9 cellular contexts compared by ENCODE assay signal in genomic region chr4:6548201-6548881, GRCh38. TPM values are rescaled to one million over a fixed set of nuclear protein-coding genes. Genes with fewer than 3 reads are reported as not detected.
DNase-seq lines count a peak whose midpoint lies in the region; ATAC-seq and TF ChIP-seq lines count a peak whose summit lies in the region.
"Had no signal": no experiment of that assay in that cellular context is flagged by ENCODE, and none has a peak within 500 bp of the region (broad histone marks: within the 10 kb centered on the region; RNA-seq: fewer than 3 reads in every experiment).

No MANE protein-coding gene starts in this region.

- H3K27me3 ChIP-seq in cardiac muscle cell = peaks cover 42% of the 10 kb centered on the region

- CTCF ChIA-PET in Calu3 (lab: Charles Lee) = interaction anchor here (0.8 to 2.0 kb wide), 4 partner anchors 92 to 218 kb away, joined by 3 to 8 read pairs (median 4); partner anchors contain the start of gene MRFAP1
- CTCF ChIA-PET in RWPE1 (lab: Yijun Ruan, JAX) = interaction anchor here (0.7 kb wide), 1 partner anchor 302 kb away, joined by 3 read pairs; no protein-coding TSS in a partner anchor

- no peak overlapping the region for H3K4me3 ChIP-seq in cardiac muscle cell

- BruUV-seq in Calu3 (replicated peaks; lab: Mats Ljungman, UMichigan) = no TSS peak

- no peaks in the 10 kb centered on the region for H3K4me1 Mint-ChIP-seq in Calu3 (ENCODE audit: low read depth, unreplicated experiment)
- H3K4me1 Mint-ChIP-seq in HFFc6 (ENCODE audit: low read depth) = no peaks in the 10 kb centered on the region
- no peaks in the 10 kb centered on the region for H3K4me1 Mint-ChIP-seq in natural killer cell treated with Interleukin-12 subunit alpha and Interleukin-12 subunit beta and Interleukin-15 and Interleukin-18, amount 100 ng/mL, for 72 hours (ENCODE audit: low read depth in 2 of 2)

- H3K36me3 Mint-ChIP-seq in Calu3 (ENCODE audit: insufficient read depth, unreplicated experiment) (peaks cover 5% of the 10 kb centered on the region), HFFc6 (ENCODE audit: low read depth) (peaks cover 4% of the 10 kb centered on the region; the same call in 1 of the 2 replicates)
- H3K36me3 Mint-ChIP-seq in natural killer cell treated with Interleukin-12 subunit alpha and Interleukin-12 subunit beta and Interleukin-15 and Interleukin-18, amount 100 ng/mL, for 72 hours = no peaks in the 10 kb centered on the region

- no peak for ATAC-seq in natural killer cell treated with Interleukin-12 subunit alpha and Interleukin-12 subunit beta and Interleukin-15 and Interleukin-18, amount 100 ng/mL, for 72 hours
- ATAC-seq in GM21825 (IDR thresholded peaks at IDR 0.05; ENCODE audit: unreplicated experiment) = no peak

- no peak overlapping the region for H3K27ac ChIP-seq in RWPE1
- H3K27ac ChIP-seq in cardiac muscle cell = no peak overlapping the region
- H3K27ac ChIP-seq: KMS-11 had no signal

- peaks cover 74% of the 10 kb centered on the region for H3K27me3 Mint-ChIP-seq in Calu3 (ENCODE audit: unreplicated experiment)
- H3K27me3 Mint-ChIP-seq in HFFc6 (ENCODE audit: insufficient read depth) = peaks cover 25% of the 10 kb centered on the region
- H3K27me3 Mint-ChIP-seq in natural killer cell treated with Interleukin-12 subunit alpha and Interleukin-12 subunit beta and Interleukin-15 and Interleukin-18, amount 100 ng/mL, for 72 hours = peaks cover 30% of the 10 kb centered on the region in 2 donors

- TF ChIP-seq CTCF in Calu3 (IDR thresholded peaks at IDR 0.05; ENCODE audit: unreplicated experiment) (peak; percentile 32), HFFc6 (IDR thresholded peaks at IDR 0.05) (peak; percentile 64), RWPE1 (conservative IDR thresholded peaks at IDR 0.05; ENCODE audit: low read depth) (peak; percentile 19; the same call in 1 of the 2 replicates), cardiac muscle cell (IDR thresholded peaks at IDR 0.05; ENCODE audit: low read depth, low read length) (peak; percentile 61)

- DNase-seq in Calu3 (peak; percentile 69), HFFc6 (peak; percentile 63), RWPE1 (ENCODE audit: low spot score) (peak; percentile 8), cardiac muscle cell (ENCODE audit: low read depth in 1 of 2, low spot score in 1 of 2) (peak; percentile 62 to 68), DMS114 treated with DMSO at 0.1 percent for 48 hours (lab: John Stamatoyannopoulos, UW; ENCODE audit: unreplicated experiment) (no peak), amniotic stem cell (lab: John Stamatoyannopoulos, UW) (no peak)
- no peak for DNase-seq in natural killer cell treated with Interleukin-12 subunit alpha and Interleukin-12 subunit beta and Interleukin-15 and Interleukin-18, amount 100 ng/mL, for 72 hours (ENCODE audit: low spot score)

- H3K4me3 Mint-ChIP-seq in Calu3 (ENCODE audit: low read depth, unreplicated experiment) (no peak overlapping the region), HFFc6 (no peak overlapping the region)
- H3K4me3 Mint-ChIP-seq in natural killer cell treated with Interleukin-12 subunit alpha and Interleukin-12 subunit beta and Interleukin-15 and Interleukin-18, amount 100 ng/mL, for 72 hours = no peak overlapping the region

- H3K9me3 Mint-ChIP-seq in Calu3 (ENCODE audit: low read depth, unreplicated experiment) (no peaks in the 10 kb centered on the region), HFFc6 (peaks cover 9% of the 10 kb centered on the region)
- peaks cover 5% of the 10 kb centered on the region for H3K9me3 Mint-ChIP-seq in natural killer cell treated with Interleukin-12 subunit alpha and Interleukin-12 subunit beta and Interleukin-15 and Interleukin-18, amount 100 ng/mL, for 72 hours

- no peak overlapping the region for H3K27ac Mint-ChIP-seq in Calu3 (ENCODE audit: unreplicated experiment)
- no peak overlapping the region for H3K27ac Mint-ChIP-seq in HFFc6
- no peak overlapping the region for H3K27ac Mint-ChIP-seq in natural killer cell treated with Interleukin-12 subunit alpha and Interleukin-12 subunit beta and Interleukin-15 and Interleukin-18, amount 100 ng/mL, for 72 hours

- H3K36me3 ChIP-seq in cardiac muscle cell = no peaks in the 10 kb centered on the region

- POLR2A ChIA-PET in RWPE1 (lab: Yijun Ruan, JAX; ENCODE audit: low non-redundant PET) = no interaction called here

- no peaks in the 10 kb centered on the region for H3K9me3 ChIP-seq in cardiac muscle cell (ENCODE audit: low read depth)

- no peaks in the 10 kb centered on the region for H3K4me1 ChIP-seq in cardiac muscle cell (ENCODE audit: low read depth)

- intact Hi-C loops in Calu3 (cut with micrococcal nuclease; ENCODE audit: unreplicated experiment) = loop anchor here (5.0 to 10.0 kb wide), 3 partner anchors 116 to 294 kb away; no protein-coding TSS in a partner anchor

RNA-seq across cellular contexts. Expression of gene MAN2B2, which starts 26.6 kb away (rescaled TPM):
- total RNA-seq in Calu3 (2022) (30.9 and 36.2 TPM in 2 replicates), cardiac muscle cell (8.2 and 10.2 TPM in 2 replicates)
- 10 to 100 TPM; 35.8 to 44.5 (median 40.5) TPM for total RNA-seq in HFFc6 (2021; fragmentation: NEBNext Ultra II Directional; extraction: Animal tissue kit (Norgen Biotek cat#: 25700))
- polyA plus RNA-seq in cardiac muscle cell = 4.4 and 5.4 TPM in 2 replicates
- total RNA-seq in natural killer cell treated with Interleukin-12 subunit alpha and Interleukin-12 subunit beta and Interleukin-15 and Interleukin-18, amount 100 ng/mL, for 72 hours = 10 to 100 TPM; 23.8 to 30.7 TPM

Comparison
In these comparisons a context has a peak if more than half of its experiments do, and no peak if none do; other contexts are left out.
1. DNase-seq: peak in Calu3 (single experiment), HFFc6 (single experiment), RWPE1 (single experiment) and cardiac muscle cell (2 of 2); none in DMS114 treated with DMSO at 0.1 percent for 48 hours (single experiment), amniotic stem cell (single experiment) and natural killer cell treated with Interleukin-12 subunit alpha and Interleukin-12 subunit beta and Interleukin-15 and Interleukin-18, amount 100 ng/mL, for 72 hours (single experiment).
2. Peak in every context shown above with its lines, with median percentiles within 50 percentile points of each other: CTCF ChIP-seq.